31 cellular contexts compared by ENCODE assay signal in the genomic region with DNA sequence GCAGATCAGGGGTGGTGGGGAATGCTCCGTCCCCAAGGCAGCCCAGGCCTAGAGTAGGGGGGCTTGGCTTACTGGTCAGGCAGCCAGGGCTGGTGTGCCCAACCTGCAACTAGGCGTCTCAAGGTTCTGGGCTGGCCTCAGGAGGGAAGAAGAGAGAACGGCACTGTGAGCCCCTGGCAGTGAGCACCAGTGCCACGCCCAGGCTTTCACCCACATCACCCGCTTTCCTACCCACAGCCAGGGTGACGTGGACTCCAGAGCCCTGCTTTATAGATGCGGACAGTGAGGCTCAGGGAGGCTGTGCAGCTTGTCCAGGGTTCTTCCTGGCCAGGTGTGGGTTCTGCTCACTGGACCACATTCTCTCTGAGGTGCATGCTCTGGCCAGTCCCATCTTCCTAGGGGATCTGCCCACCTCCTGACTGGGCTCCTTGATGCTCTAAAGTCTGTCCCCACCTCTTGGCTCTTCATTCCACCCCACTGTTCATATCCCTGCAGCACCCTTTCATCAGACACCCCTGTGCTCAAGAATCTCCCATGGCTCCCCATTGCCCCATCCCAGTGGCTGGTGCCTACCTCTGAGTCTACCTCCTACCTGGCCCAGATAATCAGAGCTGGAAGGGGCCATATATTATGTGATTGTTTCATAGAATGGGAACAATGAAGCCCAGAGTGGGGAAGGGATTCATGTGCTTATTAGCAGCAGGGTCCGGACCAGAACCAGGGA. TPM values are rescaled to one million over a fixed set of nuclear protein-coding genes. Genes with fewer than 3 reads are reported as not detected.
DNase-seq lines count a peak whose midpoint lies in the region; ATAC-seq and TF ChIP-seq lines count a peak whose summit lies in the region.
"Had no signal": no experiment of that assay in that cellular context is flagged by ENCODE, and none has a peak within 500 bp of the region (broad histone marks: within the 10 kb centered on the region; RNA-seq: fewer than 3 reads in every experiment).

No MANE protein-coding gene starts in this region.

- no peaks in the 10 kb centered on the region for H3K27me3 ChIP-seq in testis
- H3K27me3 ChIP-seq: BE2C, upper lobe of right lung had no signal

- TF ChIP-seq CTCF in progenitor cell of endocrine pancreas (IDR thresholded peaks at IDR 0.05; ENCODE audit: unreplicated experiment) = no peak
- TF ChIP-seq CTCF in testis (IDR thresholded peaks at IDR 0.05) = no peak

- H3K36me3 Mint-ChIP-seq in progenitor cell of endocrine pancreas (ENCODE audit: insufficient read depth) = no peaks in the 10 kb centered on the region
- H3K36me3 Mint-ChIP-seq: naive thymus-derived CD8-positive, alpha-beta T cell; stimulated activated effector memory CD8-positive, alpha-beta T cell treated with anti-CD3 and anti-CD28 coated beads, Interleukin-12 subunit alpha, Interleukin-12 subunit beta, amount 100 ng/mL, for 72 hours had no signal

- peak overlapping the region; percentile 61 for H3K27ac Mint-ChIP-seq in progenitor cell of endocrine pancreas
- H3K27ac Mint-ChIP-seq: activated CD8-positive, alpha-beta T cell treated with anti-CD3 and anti-CD28 coated beads for 36 hours; activated T-helper 1 cell treated with anti-CD3 and anti-CD28 coated beads, Interleukin-12 subunit alpha, Interleukin-12 subunit beta, Interleukin-2, Interleukin-4 antibody, amounts not matched to agents 30 ng/mL and 10 ng/mL and 1 ng/mL, durations not matched to agents 14 hours and 24 hours and 36 hours; stimulated activated effector memory CD8-positive, alpha-beta T cell treated with anti-CD3 and anti-CD28 coated beads, Interleukin-12 subunit alpha, Interleukin-12 subunit beta, amount 100 ng/mL, for 72 hours had no signal

- peaks cover 6% of the 10 kb centered on the region for H3K4me1 Mint-ChIP-seq in progenitor cell of endocrine pancreas (ENCODE audit: low read depth)
- H3K4me1 Mint-ChIP-seq: stimulated activated effector memory CD8-positive, alpha-beta T cell treated with anti-CD3 and anti-CD28 coated beads, Interleukin-12 subunit alpha, Interleukin-12 subunit beta, amount 100 ng/mL, for 72 hours had no signal

- no peaks in the 10 kb centered on the region for H3K9me3 ChIP-seq in testis
- H3K9me3 ChIP-seq: BE2C, upper lobe of right lung had no signal

- intact Hi-C loops in testis (cut with DNase I; ENCODE audit: low total_unique reads) = no loop called here

- H3K27ac ChIP-seq in testis = no peak overlapping the region
- H3K27ac ChIP-seq: PC-9, upper lobe of right lung had no signal

- in situ Hi-C loops in ACHN (cut with HindIII; ENCODE audit: low pct_ligation_motif_present, low pct_unique_long_range_greater_than_20kb, low sequenced_read_pairs) = no loop called here

- H3K9me3 Mint-ChIP-seq in progenitor cell of endocrine pancreas (ENCODE audit: low read depth) = no peaks in the 10 kb centered on the region
- H3K9me3 Mint-ChIP-seq: activated CD8-positive, alpha-beta T cell treated with anti-CD3 and anti-CD28 coated beads for 36 hours; activated T-helper 1 cell treated with anti-CD3 and anti-CD28 coated beads, Interleukin-12 subunit alpha, Interleukin-12 subunit beta, Interleukin-2, Interleukin-4 antibody, amounts not matched to agents 30 ng/mL and 10 ng/mL and 1 ng/mL, durations not matched to agents 14 hours and 24 hours and 36 hours; naive thymus-derived CD8-positive, alpha-beta T cell; stimulated activated effector memory CD8-positive, alpha-beta T cell treated with anti-CD3 and anti-CD28 coated beads, Interleukin-12 subunit alpha, Interleukin-12 subunit beta, amount 100 ng/mL, for 72 hours had no signal

- H3K4me3 ChIP-seq in testis = no peak overlapping the region
- H3K4me3 ChIP-seq: PC-9, upper lobe of right lung had no signal

- H3K27me3 Mint-ChIP-seq in progenitor cell of endocrine pancreas = peaks cover 39% of the 10 kb centered on the region
- H3K27me3 Mint-ChIP-seq: activated CD8-positive, alpha-beta T cell treated with anti-CD3 and anti-CD28 coated beads for 36 hours had no signal

- ATAC-seq in GM21737 (IDR thresholded peaks at IDR 0.05; ENCODE audit: unreplicated experiment) = no peak
- ATAC-seq in activated CD4-positive, CD25-positive, alpha-beta regulatory T cell treated with anti-CD3 and anti-CD28 coated beads, Interleukin-2, amount 50 U/mL, for 24 hours = no peak
- ATAC-seq: activated CD8-positive, alpha-beta T cell treated with anti-CD3 and anti-CD28 coated beads for 36 hours; left ventricle myocardium superior; naive thymus-derived CD8-positive, alpha-beta T cell; stimulated activated effector memory CD8-positive, alpha-beta T cell treated with anti-CD3 and anti-CD28 coated beads, Interleukin-12 subunit alpha, Interleukin-12 subunit beta, amount 100 ng/mL, for 72 hours; upper lobe of right lung had no signal

- H3K4me1 ChIP-seq in testis = peaks cover 5% of the 10 kb centered on the region
- H3K4me1 ChIP-seq: BE2C, upper lobe of right lung had no signal

- no peaks in the 10 kb centered on the region for H3K36me3 ChIP-seq in testis (ENCODE audit: low read depth, missing control alignments)
- H3K36me3 ChIP-seq: BE2C, upper lobe of right lung had no signal

- WGBS in testis, 2 donors = 82 to 84% methylated on average over 7 to 8 of the region's 8 CpGs

- no peak for TF ChIP-seq POLR2A in testis (IDR thresholded peaks at IDR 0.05)

- no peak overlapping the region for H3K4me3 Mint-ChIP-seq in progenitor cell of endocrine pancreas (ENCODE audit: low read depth)
- H3K4me3 Mint-ChIP-seq: activated CD8-positive, alpha-beta T cell treated with anti-CD3 and anti-CD28 coated beads for 36 hours; activated T-helper 1 cell treated with anti-CD3 and anti-CD28 coated beads, Interleukin-12 subunit alpha, Interleukin-12 subunit beta, Interleukin-2, Interleukin-4 antibody, amounts not matched to agents 30 ng/mL and 10 ng/mL and 1 ng/mL, durations not matched to agents 14 hours and 24 hours and 36 hours; stimulated activated effector memory CD8-positive, alpha-beta T cell treated with anti-CD3 and anti-CD28 coated beads, Interleukin-12 subunit alpha, Interleukin-12 subunit beta, amount 100 ng/mL, for 72 hours had no signal

- DNase-seq in ACHN = peak; percentile 62
- peak; percentile 25 for DNase-seq in NCI-H69 (lab: John Stamatoyannopoulos, UW)
- DNase-seq in glomerular visceral epithelial cell (ENCODE audit: extremely low spot score) = peak; percentile 62
- DNase-seq in progenitor cell of endocrine pancreas (ENCODE audit: low spot score, unreplicated experiment) = no peak
- no peak for DNase-seq in NCI-H524 (lab: John Stamatoyannopoulos, UW)
- no peak for DNase-seq in testis
- DNase-seq: activated CD8-positive, alpha-beta memory T cell treated with anti-CD3 and anti-CD28 coated beads, Interleukin-2, amount 50 U/mL, for 48 hours; activated CD8-positive, alpha-beta T cell treated with anti-CD3 and anti-CD28 coated beads for 36 hours; activated naive CD4-positive, alpha-beta T cell treated with Interleukin-2 at 50 U/mL for 16 hours; BE2C; caudate nucleus; cortex of kidney; effector memory CD4-positive, alpha-beta T cell; glutamatergic neuron; left ventricle myocardium superior; naive thymus-derived CD8-positive, alpha-beta T cell; NCI-H1105; NCI-H187 treated with DMSO at 0.1 percent for 48 hours; NCI-H2171 treated with DMSO at 0.1 percent for 48 hours; NK-92 treated with Interleukin-12 subunit alpha and Interleukin-12 subunit beta, amount 100 ng/mL, for 24 hours; occipital lobe; Right ventricle myocardium superior; substantia nigra; upper lobe of right lung had no signal

RNA-seq across cellular contexts. Expression of gene SPDEF, which starts 8.0 kb away (rescaled TPM):
- total RNA-seq in progenitor cell of endocrine pancreas = 0.62 and 0.65 TPM in 2 replicates
- under 1 TPM; 0.47 to 0.62 TPM for total RNA-seq in testis
- 0.33 TPM for polyA plus RNA-seq in testis (ENCODE audit: insufficient read depth, low read depth, low replicate concordance)
- total RNA-seq: activated CD8-positive, alpha-beta T cell treated with anti-CD3 and anti-CD28 coated beads for 36 hours; activated T-helper 1 cell treated with anti-CD3 and anti-CD28 coated beads, Interleukin-12 subunit alpha, Interleukin-12 subunit beta, Interleukin-2, Interleukin-4 antibody, amounts not matched to agents 30 ng/mL and 10 ng/mL and 1 ng/mL, durations not matched to agents 14 hours and 24 hours and 36 hours; epithelial cell of proximal tubule; left ventricle myocardium superior; naive thymus-derived CD8-positive, alpha-beta T cell; occipital lobe; Right ventricle myocardium superior; T-helper 2 cell treated with Interferon-gamma antibody and Interleukin-4, amounts not matched to agents 100 ng/mL and 5 ng/mL, for 36 hours had no signal
- polyA plus RNA-seq: naive thymus-derived CD8-positive, alpha-beta T cell had no signal

Comparison
In these comparisons a context has a peak if more than half of its experiments do, and no peak if none do; other contexts are left out.
1. DNase-seq: peak in ACHN (single experiment), NCI-H69 (single experiment) and glomerular visceral epithelial cell (single experiment); none in progenitor cell of endocrine pancreas (single experiment), NCI-H524 (0 of 2) and testis (single experiment).